Comparison of ENCODE assay signal across 9 cellular contexts in the genomic region with DNA sequence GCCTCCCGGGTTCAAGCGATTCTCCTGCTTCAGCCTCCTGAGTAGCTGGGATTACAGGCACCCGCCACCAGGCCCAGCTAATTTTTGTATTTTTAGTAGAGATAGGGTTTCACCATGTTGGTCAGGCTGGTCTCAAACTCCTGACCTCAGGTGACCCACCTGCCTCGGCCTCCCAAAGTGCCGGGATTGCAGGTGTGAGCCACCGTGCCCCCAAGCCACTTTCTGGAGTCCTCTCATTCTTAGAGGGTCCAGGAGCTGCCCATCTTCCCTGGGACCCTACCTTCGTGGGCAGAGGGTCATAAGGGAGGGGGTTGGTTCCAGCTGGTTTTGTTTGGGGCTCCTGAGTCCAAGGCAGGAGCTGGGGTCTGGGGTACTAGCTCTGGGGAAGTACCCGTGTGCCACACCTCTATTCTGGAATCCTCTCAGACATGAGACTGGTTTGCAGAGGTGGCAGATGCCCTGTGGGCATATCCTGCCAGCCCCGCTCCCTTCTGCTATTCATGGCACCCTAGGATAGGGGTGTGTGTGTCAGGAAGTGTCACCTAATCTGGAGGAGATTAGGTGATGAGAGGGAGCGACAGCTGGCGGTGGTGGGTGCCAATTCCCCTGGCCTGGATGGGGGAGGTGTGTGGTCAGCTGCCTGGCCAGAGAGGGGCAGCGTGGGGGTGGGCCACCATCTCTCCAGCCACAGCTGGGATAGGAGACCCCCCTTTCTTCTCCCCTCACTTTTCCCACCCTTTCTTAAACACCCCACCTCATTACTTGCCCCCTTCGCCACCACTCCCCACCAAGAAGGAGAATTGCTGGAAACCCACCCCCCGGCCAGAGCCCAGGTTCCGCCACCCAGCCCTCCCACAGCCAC. TPM values are rescaled to one million over a fixed set of nuclear protein-coding genes. Genes with fewer than 3 reads are reported as not detected.
DNase-seq lines count a peak whose midpoint lies in the region; ATAC-seq, FAIRE-seq and TF ChIP-seq lines count a peak whose summit lies in the region.
"Had no signal": no experiment of that assay in that cellular context is flagged by ENCODE, and none has a peak within 500 bp of the region (broad histone marks: within the 10 kb centered on the region; RNA-seq: fewer than 3 reads in every experiment).

No MANE protein-coding gene starts in this region.

- no peak for TF ChIP-seq RAD21 in Ishikawa (IDR thresholded peaks at IDR 0.05; ENCODE audit: low read depth)

- peaks cover 16 to 52% (median 29%) of the 10 kb centered on the region in 4 donors for H3K4me1 Mint-ChIP-seq in CD4-positive, alpha-beta memory T cell
- peaks cover 6% of the 10 kb centered on the region for H3K4me1 Mint-ChIP-seq in astrocyte (ENCODE audit: low read depth, unreplicated experiment)
- peaks cover 23 to 47% (median 37%) of the 10 kb centered on the region in 4 donors for H3K4me1 Mint-ChIP-seq in naive thymus-derived CD8-positive, alpha-beta T cell

- peak overlapping the region; percentile 61 for H3K9ac ChIP-seq in astrocyte (ENCODE audit: low read length)

- no peak for DNase-seq in CD4-positive, alpha-beta memory T cell
- DNase-seq in astrocyte (ENCODE audit: low read depth) = no peak
- DNase-seq in naive thymus-derived CD8-positive, alpha-beta T cell = no peak
- no peak for DNase-seq in UCSD-AML1 (lab: John Stamatoyannopoulos, UW; ENCODE audit: unreplicated experiment)
- no peak for DNase-seq in effector CD8-positive, alpha-beta T cell (lab: John Stamatoyannopoulos, UW)
- DNase-seq in central memory CD4-positive, alpha-beta T cell = no peak

- H3K27me3 Mint-ChIP-seq in CD4-positive, alpha-beta memory T cell = no peaks in the 10 kb centered on the region
- no peaks in the 10 kb centered on the region for H3K27me3 Mint-ChIP-seq in astrocyte (ENCODE audit: low read depth, unreplicated experiment)
- no peaks in the 10 kb centered on the region for H3K27me3 Mint-ChIP-seq in naive thymus-derived CD8-positive, alpha-beta T cell

- peak overlapping the region; percentile 93 for H3K27ac ChIP-seq in CD4-positive, alpha-beta memory T cell (ENCODE audit: low read depth, low read length)
- H3K27ac ChIP-seq in astrocyte (ENCODE audit: low read depth, low read length) = no peak overlapping the region

- H3K4me3 ChIP-seq in CD4-positive, alpha-beta memory T cell (ENCODE audit: low read length in 2 of 2) = no peak overlapping the region
- no peak overlapping the region for H3K4me3 ChIP-seq in astrocyte (ENCODE audit: insufficient read depth, low read depth, low read length)

- peaks cover 42% of the 10 kb centered on the region for H3K4me1 ChIP-seq in CD4-positive, alpha-beta memory T cell (ENCODE audit: insufficient read depth, low read length)
- H3K4me1 ChIP-seq in astrocyte (ENCODE audit: insufficient read depth, low read length) = peaks cover 18% of the 10 kb centered on the region

- no peaks in the 10 kb centered on the region for H3K27me3 ChIP-seq in CD4-positive, alpha-beta memory T cell (ENCODE audit: insufficient read depth, low read length)
- H3K27me3 ChIP-seq in astrocyte (ENCODE audit: insufficient read depth, low read length) = no peaks in the 10 kb centered on the region
- H3K27me3 ChIP-seq: Peyer's patch had no signal

- POLR2A ChIA-PET in CD4-positive, alpha-beta memory T cell (lab: Charles Lee; ENCODE audit: partially characterized antibody) = interaction anchor here (0.7 to 6.7 kb wide), 11 partner anchors 8 to 582 kb away, joined by 3 to 125 read pairs (median 6); partner anchors contain the start of genes BCL2L12, FLT3LG, IRF3 and PRR12
- POLR2A ChIA-PET in naive thymus-derived CD8-positive, alpha-beta T cell (lab: Charles Lee) = interaction anchor here (0.6 to 7.5 kb wide), 16 partner anchors 11 to 1972 kb away, joined by 3 to 63 read pairs (median 6); partner anchors contain the start of genes ADM5, BCL2L12, CPT1C and FLT3LG

- peaks cover 16% of the 10 kb centered on the region for H3K36me3 ChIP-seq in CD4-positive, alpha-beta memory T cell (ENCODE audit: insufficient read depth, low read length)
- peaks cover 10% of the 10 kb centered on the region for H3K36me3 ChIP-seq in astrocyte (ENCODE audit: insufficient read depth, low read length)

- peaks cover 17 to 32% of the 10 kb centered on the region in 2 donors for H3K36me3 Mint-ChIP-seq in CD4-positive, alpha-beta memory T cell
- peaks cover 9% of the 10 kb centered on the region for H3K36me3 Mint-ChIP-seq in astrocyte (ENCODE audit: low read depth, unreplicated experiment)
- H3K36me3 Mint-ChIP-seq in naive thymus-derived CD8-positive, alpha-beta T cell = peaks cover 0 to 36% (median 7%) of the 10 kb centered on the region in 3 donors

- TF ChIP-seq CTCF in astrocyte (IDR thresholded peaks at IDR 0.05; ENCODE audit: insufficient read depth, low read depth, low read length) = no peak

- no peak overlapping the region for H2AFZ ChIP-seq in astrocyte (ENCODE audit: low read depth, low read length)

- no peaks in the 10 kb centered on the region for H3K9me3 ChIP-seq in CD4-positive, alpha-beta memory T cell (ENCODE audit: control insufficient read depth in 1 of 2, low read length in 2 of 2)
- no peaks in the 10 kb centered on the region for H3K9me3 ChIP-seq in astrocyte (ENCODE audit: insufficient read depth, low read depth, low read length)
- H3K9me3 ChIP-seq: Peyer's patch had no signal

- intact Hi-C loops in CD4-positive, alpha-beta memory T cell (cut with micrococcal nuclease) = loop anchor here (1.0 to 5.0 kb wide), 3 partner anchors 108 to 453 kb away; partner anchors contain the start of genes AKT1S1 and TBC1D17

- peak overlapping the region; percentile 93 for H3K4me2 ChIP-seq in astrocyte (ENCODE audit: low read length)

- no peaks in the 10 kb centered on the region for H3K9me3 Mint-ChIP-seq in CD4-positive, alpha-beta memory T cell
- H3K9me3 Mint-ChIP-seq in astrocyte (ENCODE audit: unreplicated experiment) = no peaks in the 10 kb centered on the region
- no peaks in the 10 kb centered on the region for H3K9me3 Mint-ChIP-seq in naive thymus-derived CD8-positive, alpha-beta T cell

- no peak for TF ChIP-seq EP300 in Ishikawa (IDR thresholded peaks at IDR 0.05; ENCODE audit: borderline replicate concordance)

- ATAC-seq in naive thymus-derived CD8-positive, alpha-beta T cell = no peak
- no peak for ATAC-seq in GM18909 (IDR thresholded peaks at IDR 0.05; ENCODE audit: poor library complexity, unreplicated experiment)

- H3K27ac Mint-ChIP-seq in CD4-positive, alpha-beta memory T cell = peak overlapping the region; percentile 57 to 99 (median 96)
- H3K27ac Mint-ChIP-seq in astrocyte (ENCODE audit: unreplicated experiment) = peak overlapping the region; percentile 86
- peak overlapping the region; percentile 67 to 99 (median 94) for H3K27ac Mint-ChIP-seq in naive thymus-derived CD8-positive, alpha-beta T cell

- FAIRE-seq in astrocyte (lab: Jason Lieb, UNC) = no peak

- H3K4me3 Mint-ChIP-seq in CD4-positive, alpha-beta memory T cell = peak overlapping the region in 2 of 8 donors; percentile 21 to 43
- peak overlapping the region; percentile 88 for H3K4me3 Mint-ChIP-seq in astrocyte (ENCODE audit: unreplicated experiment)
- H3K4me3 Mint-ChIP-seq in naive thymus-derived CD8-positive, alpha-beta T cell = peak overlapping the region in 7 of 10 donors; percentile 12 to 89 (median 87)

- H3K79me2 ChIP-seq in astrocyte (ENCODE audit: insufficient read depth, low read length) = peaks cover 57% of the 10 kb centered on the region

- peaks cover 59% of the 10 kb centered on the region for H4K20me1 ChIP-seq in astrocyte (ENCODE audit: insufficient read depth, low read length)

- CTCF ChIA-PET in CD4-positive, alpha-beta memory T cell (lab: Charles Lee; ENCODE audit: partially characterized antibody) = interaction anchor here (0.7 to 2.2 kb wide), 20 partner anchors 15 to 1288 kb away, joined by 3 to 13 read pairs (median 5); partner anchors contain the start of genes FLT3LG and KDELR1

RNA-seq across cellular contexts. Expression of gene PRMT1, which starts 2.1 kb away (rescaled TPM):
- 10 to 100 TPM; 76.6 to 92.9 TPM for total RNA-seq in CD4-positive, alpha-beta memory T cell
- 100 to 1,000 TPM; 140 to 213 TPM for polyA plus RNA-seq in CD4-positive, alpha-beta memory T cell
- total RNA-seq in astrocyte = 215 and 235 TPM in 2 replicates
- total RNA-seq in naive thymus-derived CD8-positive, alpha-beta T cell = 100 to 1,000 TPM in 1 of 2 experiments, 10 to 100 TPM in 1; 97.4 to 100 TPM
- 100 to 1,000 TPM; 150 to 162 (median 158) TPM for polyA plus RNA-seq in naive thymus-derived CD8-positive, alpha-beta T cell

RNA-seq across cellular contexts. Expression of gene ADM5, which starts 10.2 kb away (rescaled TPM):
- total RNA-seq in CD4-positive, alpha-beta memory T cell = 1 to 10 TPM; 4.0 to 4.4 TPM
- polyA plus RNA-seq in CD4-positive, alpha-beta memory T cell = under 1 TPM in 1 of 2 donors, not detected in 1; 0.24 TPM
- 0.65 and 1.6 TPM in 2 replicates for total RNA-seq in astrocyte
- total RNA-seq in naive thymus-derived CD8-positive, alpha-beta T cell = 1 to 10 TPM; 3.5 to 5.1 TPM
- under 1 TPM in 2 of 3 donors, not detected in 1; 0.14 to 0.53 TPM for polyA plus RNA-seq in naive thymus-derived CD8-positive, alpha-beta T cell

RNA-seq across cellular contexts. Expression of gene CPT1C, which starts 11.7 kb away (rescaled TPM):
- total RNA-seq in CD4-positive, alpha-beta memory T cell = 1 to 10 TPM in 1 of 2 experiments, under 1 TPM in 1; 0.64 to 1.5 TPM
- under 1 TPM; 0.24 to 0.57 TPM for polyA plus RNA-seq in CD4-positive, alpha-beta memory T cell
- 33.3 and 33.6 TPM in 2 replicates for total RNA-seq in astrocyte
- 1 to 10 TPM; 2.3 to 2.7 TPM for total RNA-seq in naive thymus-derived CD8-positive, alpha-beta T cell
- polyA plus RNA-seq in naive thymus-derived CD8-positive, alpha-beta T cell = under 1 TPM; 0.19 to 0.54 (median 0.40) TPM

RNA-seq across cellular contexts. Expression of gene BCL2L12, which starts 13.5 kb away (rescaled TPM):
- 10 to 100 TPM; 21.9 to 22.1 TPM for total RNA-seq in CD4-positive, alpha-beta memory T cell
- 10 to 100 TPM; 16.3 to 17.2 TPM for polyA plus RNA-seq in CD4-positive, alpha-beta memory T cell
- total RNA-seq in astrocyte = 26.6 and 31.5 TPM in 2 replicates
- total RNA-seq in naive thymus-derived CD8-positive, alpha-beta T cell = 10 to 100 TPM; 22.5 to 24.0 TPM
- 10 to 100 TPM; 19.3 to 20.6 (median 19.6) TPM for polyA plus RNA-seq in naive thymus-derived CD8-positive, alpha-beta T cell

RNA-seq across cellular contexts. Expression of gene IRF3, which starts 13.5 kb away (rescaled TPM):
- 100 to 1,000 TPM; 366 to 386 TPM for total RNA-seq in CD4-positive, alpha-beta memory T cell
- polyA plus RNA-seq in CD4-positive, alpha-beta memory T cell = 10 to 100 TPM; 64.1 to 72.8 TPM
- 63.0 and 68.1 TPM in 2 replicates for total RNA-seq in astrocyte
- total RNA-seq in naive thymus-derived CD8-positive, alpha-beta T cell = 100 to 1,000 TPM; 279 to 303 TPM
- 10 to 100 TPM; 54.6 to 76.1 (median 65.1) TPM for polyA plus RNA-seq in naive thymus-derived CD8-positive, alpha-beta T cell
